In genomic region chr7:95469850-95470249, GRCh38 we compare ENCODE assay signal across 15 cellular contexts. TPM values are rescaled to one million over a fixed set of nuclear protein-coding genes. Genes with fewer than 3 reads are reported as not detected.
A peak's percentile ranks its signal among the peaks of the same experiment; 100 is the strongest.
DNase-seq lines count a peak whose midpoint lies in the region; ATAC-seq and TF ChIP-seq lines count a peak whose summit lies in the region.
"Had no signal": no experiment of that assay in that cellular context is flagged by ENCODE, and none has a peak within 500 bp of the region (broad histone marks: within the 10 kb centered on the region; RNA-seq: fewer than 3 reads in every experiment).

No MANE protein-coding gene starts in this region.

- no peak overlapping the region for H3K4me3 ChIP-seq in brain microvascular endothelial cell (ENCODE audit: low read depth, low read length)
- H3K4me3 ChIP-seq: body of pancreas, SK-N-MC, suprapubic skin had no signal

- H3K27ac ChIP-seq in brain microvascular endothelial cell, result peak overlapping the region; percentile 17
- H3K27ac ChIP-seq: body of pancreas, HL-60, SK-N-MC, suprapubic skin had no signal

- no peaks in the 10 kb centered on the region for H3K27me3 ChIP-seq in brain microvascular endothelial cell (replicated peaks)
- H3K27me3 ChIP-seq: body of pancreas, suprapubic skin had no signal

- H3K36me3 Mint-ChIP-seq in activated T-cell treated with anti-CD3 and anti-CD28 coated beads, Interleukin-2, amount 50 U/mL, for 72 hours (ENCODE audit: insufficient read depth in 2 of 2), result no peaks in the 10 kb centered on the region
- no peaks in the 10 kb centered on the region for H3K36me3 Mint-ChIP-seq in activated T-cell treated with anti-CD3 and anti-CD28 coated beads, Interleukin-2, amount 50 U/mL, for 24 hours (ENCODE audit: low read depth)
- H3K36me3 Mint-ChIP-seq in type B pancreatic cell, result no peaks in the 10 kb centered on the region
- H3K36me3 Mint-ChIP-seq: memory B cell had no signal

- no peak for DNase-seq in activated T-cell treated with anti-CD3 and anti-CD28 coated beads, Interleukin-2, amount 50 U/mL, for 72 hours
- DNase-seq in activated T-cell treated with anti-CD3 and anti-CD28 coated beads, Interleukin-2, amount 50 U/mL, for 24 hours, result no peak
- DNase-seq in NCI-H2196 (lab: John Stamatoyannopoulos, UW; ENCODE audit: unreplicated experiment), result peak; percentile 86
- no peak for DNase-seq in brain microvascular endothelial cell
- no peak for DNase-seq in type B pancreatic cell (ENCODE audit: extremely low spot score, unreplicated experiment)
- DNase-seq in GM10266 (ENCODE audit: extremely low spot score), result no peak
- DNase-seq in iPS-NIHi11 (ENCODE audit: low spot score), result no peak
- no peak for DNase-seq in cerebellar cortex (ENCODE audit: low spot score)
- DNase-seq: activated CD4-positive, CD25-positive, alpha-beta regulatory T cell treated with anti-CD3 and anti-CD28 coated beads, Interleukin-2, amount 50 U/mL, for 72 hours; NCI-H1048 had no signal

- peak overlapping the region; percentile 79 for H3K27ac Mint-ChIP-seq in activated T-cell treated with anti-CD3 and anti-CD28 coated beads, Interleukin-2, amount 50 U/mL, for 72 hours
- no peak overlapping the region for H3K27ac Mint-ChIP-seq in activated T-cell treated with anti-CD3 and anti-CD28 coated beads, Interleukin-2, amount 50 U/mL, for 24 hours
- H3K27ac Mint-ChIP-seq in type B pancreatic cell, result peak overlapping the region; percentile 46
- H3K27ac Mint-ChIP-seq: memory B cell had no signal

- H3K9me3 Mint-ChIP-seq in activated T-cell treated with anti-CD3 and anti-CD28 coated beads, Interleukin-2, amount 50 U/mL, for 72 hours, result no peaks in the 10 kb centered on the region
- no peaks in the 10 kb centered on the region for H3K9me3 Mint-ChIP-seq in activated T-cell treated with anti-CD3 and anti-CD28 coated beads, Interleukin-2, amount 50 U/mL, for 24 hours
- H3K9me3 Mint-ChIP-seq in type B pancreatic cell, result no peaks in the 10 kb centered on the region
- H3K9me3 Mint-ChIP-seq: memory B cell had no signal

- no peaks in the 10 kb centered on the region for H3K36me3 ChIP-seq in brain microvascular endothelial cell (replicated peaks)
- H3K36me3 ChIP-seq: suprapubic skin had no signal

- in situ Hi-C loops in brain microvascular endothelial cell (cut with HindIII; ENCODE audit: low pct_ligation_motif_present, low sequenced_read_pairs), result no loop called here

- TF ChIP-seq CTCF in brain microvascular endothelial cell (IDR thresholded peaks at IDR 0.05; ENCODE audit: low read depth, low read length, missing control alignments) (no peak), type B pancreatic cell (conservative IDR thresholded peaks at IDR 0.05) (no peak), GM10266 (IDR thresholded peaks at IDR 0.05; ENCODE audit: control insufficient read depth, insufficient read depth, low read depth, missing control alignments) (no peak)

- ATAC-seq in activated T-cell treated with anti-CD3 and anti-CD28 coated beads, Interleukin-2, amount 50 U/mL, for 72 hours (replicated peaks in 1 of 2), result no peak

- no peak overlapping the region for H3K4me3 Mint-ChIP-seq in activated T-cell treated with anti-CD3 and anti-CD28 coated beads, Interleukin-2, amount 50 U/mL, for 72 hours
- no peak overlapping the region for H3K4me3 Mint-ChIP-seq in activated T-cell treated with anti-CD3 and anti-CD28 coated beads, Interleukin-2, amount 50 U/mL, for 24 hours
- H3K4me3 Mint-ChIP-seq in type B pancreatic cell, result no peak overlapping the region
- H3K4me3 Mint-ChIP-seq: memory B cell had no signal

- H3K4me1 Mint-ChIP-seq in activated T-cell treated with anti-CD3 and anti-CD28 coated beads, Interleukin-2, amount 50 U/mL, for 72 hours (ENCODE audit: low read depth), result peaks cover 10% of the 10 kb centered on the region
- H3K4me1 Mint-ChIP-seq in activated T-cell treated with anti-CD3 and anti-CD28 coated beads, Interleukin-2, amount 50 U/mL, for 24 hours (ENCODE audit: low read depth), result peaks cover 14% of the 10 kb centered on the region
- peaks cover 40% of the 10 kb centered on the region for H3K4me1 Mint-ChIP-seq in type B pancreatic cell (ENCODE audit: unreplicated experiment)

- no peaks in the 10 kb centered on the region for H3K27me3 Mint-ChIP-seq in activated T-cell treated with anti-CD3 and anti-CD28 coated beads, Interleukin-2, amount 50 U/mL, for 72 hours (ENCODE audit: low read depth)
- H3K27me3 Mint-ChIP-seq in activated T-cell treated with anti-CD3 and anti-CD28 coated beads, Interleukin-2, amount 50 U/mL, for 24 hours, result no peaks in the 10 kb centered on the region
- no peaks in the 10 kb centered on the region for H3K27me3 Mint-ChIP-seq in type B pancreatic cell

RNA-seq across cellular contexts. Expression of gene ASB4, which starts 15.9 kb away (rescaled TPM):
- not detected for total RNA-seq in activated T-cell treated with anti-CD3 and anti-CD28 coated beads, Interleukin-2, amount 50 U/mL, for 72 hours
- 0.07 and 0.31 TPM in 2 replicates for total RNA-seq in type B pancreatic cell (ENCODE audit: low replicate concordance)
- total RNA-seq: body of pancreas had no signal

RNA-seq across cellular contexts. Expression of gene PON2, which starts 35.0 kb away (rescaled TPM):
- total RNA-seq in activated T-cell treated with anti-CD3 and anti-CD28 coated beads, Interleukin-2, amount 50 U/mL, for 72 hours, result 1 to 10 TPM; 4.4 to 6.9 TPM
- total RNA-seq in type B pancreatic cell (ENCODE audit: low replicate concordance), result 45.4 and 79.2 TPM in 2 replicates
